ENCODE assay signal across 30 cellular contexts in the genomic region with DNA sequence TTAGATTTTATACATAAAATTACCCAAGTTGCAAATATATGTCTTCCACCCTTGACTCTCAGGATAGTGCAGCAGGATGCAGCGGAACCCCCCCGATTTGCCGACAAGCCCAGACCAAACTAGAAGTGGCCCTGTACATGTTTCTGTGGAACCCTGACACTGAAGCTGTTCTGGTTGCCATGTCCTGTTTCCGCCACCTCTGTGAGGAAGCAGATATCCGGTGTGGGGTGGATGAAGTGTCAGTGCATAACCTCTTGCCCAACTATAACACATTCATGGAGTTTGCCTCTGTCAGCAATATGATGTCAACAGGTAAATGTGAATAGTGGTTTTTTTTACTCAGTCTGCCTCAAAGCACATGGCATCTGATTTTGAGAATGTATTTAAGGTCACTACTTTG.
DNase-seq lines count a peak whose midpoint lies in the region; ATAC-seq, FAIRE-seq and TF ChIP-seq lines count a peak whose summit lies in the region.
"Had no signal": no experiment of that assay in that cellular context is flagged by ENCODE, and none has a peak within 500 bp of the region (broad histone marks: within the 10 kb centered on the region; RNA-seq: fewer than 3 reads in every experiment).

No MANE protein-coding gene starts in this region.

- no peak overlapping the region for H2BK5ac ChIP-seq in H9 (ENCODE audit: insufficient read length, low read length)

- H2AFZ ChIP-seq in H9 (ENCODE audit: low read length), result no peak overlapping the region
- H2AFZ ChIP-seq: GM23248, hepatocyte had no signal

- no peak for TF ChIP-seq EP300 in tibial nerve (IDR thresholded peaks at IDR 0.05)

- POLR2A ChIA-PET in activated CD4-positive, alpha-beta memory T cell treated with anti-CD3 and anti-CD28 coated beads, Interleukin-2, amount 10 ng/mL, durations not matched to agents 7 days and 5 days (lab: Charles Lee), result interaction anchor here (1.0 kb wide), 1 partner anchor 15 kb away, joined by 3 read pairs; no protein-coding TSS in a partner anchor

- H3K36me3 ChIP-seq in small intestine (ENCODE audit: control insufficient read depth in 2 of 2, insufficient read depth in 2 of 2, low read length in 2 of 2), result peaks cover 2 to 6% of the 10 kb centered on the region in 2 donors
- peaks cover 0 to 46% (median 0%) of the 10 kb centered on the region in 3 donors for H3K36me3 ChIP-seq in tibial nerve
- H3K36me3 ChIP-seq: ovary had no signal

- H3K27ac Mint-ChIP-seq in H9, result peak overlapping the region in 2 of 3 experiments; percentile 33 to 70; a peak in 3 of 7 replicates
- no peak overlapping the region for H3K27ac Mint-ChIP-seq in activated CD4-positive, alpha-beta memory T cell treated with anti-CD3 and anti-CD28 coated beads, Interleukin-2, amount 10 ng/mL, durations not matched to agents 7 days and 5 days
- H3K27ac Mint-ChIP-seq: activated T-cell treated with anti-CD3 and anti-CD28 coated beads, Interleukin-2, amount 50 U/mL, for 24 hours; CD4-positive, alpha-beta T cell; endodermal cell; mesothelial cell of epicardium; nephron; stimulated activated effector memory CD8-positive, alpha-beta T cell treated with anti-CD3 and anti-CD28 coated beads, Interleukin-12 subunit alpha, Interleukin-12 subunit beta, amount 100 ng/mL, for 72 hours; WTC11 had no signal

- H3K4me3 ChIP-seq in small intestine (ENCODE audit: low read depth in 1 of 2, low read length in 2 of 2), result no peak overlapping the region
- H3K4me3 ChIP-seq in tibial nerve, result no peak overlapping the region
- H3K4me3 ChIP-seq: coronary artery, esophagus squamous epithelium, gastrocnemius medialis, GM23248, hepatocyte, ovary, suprapubic skin had no signal

- H4K5ac ChIP-seq in H9 (ENCODE audit: insufficient read length, low read depth, low read length), result no peak overlapping the region

- CTCF ChIA-PET in activated CD4-positive, alpha-beta memory T cell treated with anti-CD3 and anti-CD28 coated beads, Interleukin-2, amount 10 ng/mL, durations not matched to agents 7 days and 5 days (lab: Charles Lee), result interaction anchor here (1.2 to 1.5 kb wide), 2 partner anchors 10 to 11 kb away, joined by 3 to 9 read pairs; no protein-coding TSS in a partner anchor

- H2BK20ac ChIP-seq in H9 (ENCODE audit: low read depth, low read length, poor library complexity, severe bottlenecking), result no peak overlapping the region

- H4K20me1 ChIP-seq in H9 (ENCODE audit: control insufficient read depth, insufficient read depth, insufficient read length), result no peaks in the 10 kb centered on the region

- no peak overlapping the region for H2AK5ac ChIP-seq in H9 (ENCODE audit: insufficient read length, low read length)

- no peak for TF ChIP-seq POLR2A in tibial nerve (IDR thresholded peaks at IDR 0.05)

- no peaks in the 10 kb centered on the region for H3K27me3 Mint-ChIP-seq in H9 (ENCODE audit: low read depth)
- H3K27me3 Mint-ChIP-seq in activated CD4-positive, alpha-beta memory T cell treated with anti-CD3 and anti-CD28 coated beads, Interleukin-2, amount 10 ng/mL, durations not matched to agents 7 days and 5 days, result no peaks in the 10 kb centered on the region
- H3K27me3 Mint-ChIP-seq: activated T-cell treated with anti-CD3 and anti-CD28 coated beads, Interleukin-2, amount 50 U/mL, for 24 hours; CD4-positive, alpha-beta T cell had no signal

- no peak overlapping the region for H3K56ac ChIP-seq in H9 (ENCODE audit: insufficient read length, low read depth, low read length)

- no peak overlapping the region for H3K4me2 ChIP-seq in H9 (ENCODE audit: insufficient read depth, insufficient read length, low read length)
- H3K4me2 ChIP-seq: hepatocyte had no signal

- H3K14ac ChIP-seq in H9 (ENCODE audit: insufficient read depth, low read length), result no peak overlapping the region

- H3K36me3 Mint-ChIP-seq in H9 (ENCODE audit: insufficient read depth in 1 of 3, low read depth in 3 of 3), result peaks cover 2 to 28% (median 8%) of the 10 kb centered on the region in 3 experiments; a peak in 5 of 7 replicates
- peaks cover 8% of the 10 kb centered on the region for H3K36me3 Mint-ChIP-seq in activated CD4-positive, alpha-beta memory T cell treated with anti-CD3 and anti-CD28 coated beads, Interleukin-2, amount 10 ng/mL, durations not matched to agents 7 days and 5 days (ENCODE audit: low read depth)

- H3K9me3 Mint-ChIP-seq in H9, result no peaks in the 10 kb centered on the region
- no peaks in the 10 kb centered on the region for H3K9me3 Mint-ChIP-seq in activated CD4-positive, alpha-beta memory T cell treated with anti-CD3 and anti-CD28 coated beads, Interleukin-2, amount 10 ng/mL, durations not matched to agents 7 days and 5 days
- H3K9me3 Mint-ChIP-seq: activated T-cell treated with anti-CD3 and anti-CD28 coated beads, Interleukin-2, amount 50 U/mL, for 24 hours; CD4-positive, alpha-beta T cell; endodermal cell; mesothelial cell of epicardium; nephron; stimulated activated effector memory CD8-positive, alpha-beta T cell treated with anti-CD3 and anti-CD28 coated beads, Interleukin-12 subunit alpha, Interleukin-12 subunit beta, amount 100 ng/mL, for 72 hours; WTC11 had no signal

- no peak overlapping the region for H3K9ac ChIP-seq in H9 (ENCODE audit: extremely low read depth, insufficient read length, low read length)
- H3K9ac ChIP-seq: GM23248 had no signal

- FAIRE-seq in small intestine (lab: Jason Lieb, UNC), result peak; percentile 44
- FAIRE-seq: bronchial epithelial cell, urothelium cell line had no signal

- H4K8ac ChIP-seq in H9 (replicated peaks; ENCODE audit: insufficient read length, low read depth, low read length), result no peak overlapping the region

- H3K4me1 Mint-ChIP-seq in H9, result no peaks in the 10 kb centered on the region
- peaks cover 10% of the 10 kb centered on the region for H3K4me1 Mint-ChIP-seq in activated CD4-positive, alpha-beta memory T cell treated with anti-CD3 and anti-CD28 coated beads, Interleukin-2, amount 10 ng/mL, durations not matched to agents 7 days and 5 days
- H3K4me1 Mint-ChIP-seq: endodermal cell; nephron; stimulated activated effector memory CD8-positive, alpha-beta T cell treated with anti-CD3 and anti-CD28 coated beads, Interleukin-12 subunit alpha, Interleukin-12 subunit beta, amount 100 ng/mL, for 72 hours; WTC11 had no signal

- H3K23me2 ChIP-seq in H9 (ENCODE audit: insufficient read length, low read depth, low read length, poor library complexity, severe bottlenecking), result no peaks in the 10 kb centered on the region

- H3K4ac ChIP-seq in H9 (ENCODE audit: low read depth, low read length), result no peak overlapping the region

- H4K91ac ChIP-seq in H9 (ENCODE audit: insufficient read length, low read depth, low read length), result no peak overlapping the region

- H3K9me3 ChIP-seq in H9 (ENCODE audit: control insufficient read depth, low read depth, low read length), result no peaks in the 10 kb centered on the region
- no peaks in the 10 kb centered on the region for H3K9me3 ChIP-seq in small intestine (ENCODE audit: control insufficient read depth, low read depth)
- no peaks in the 10 kb centered on the region for H3K9me3 ChIP-seq in tibial nerve
- H3K9me3 ChIP-seq: esophagus squamous epithelium, gastrocnemius medialis, ovary, suprapubic skin had no signal

- ATAC-seq in GM19455 (IDR thresholded peaks at IDR 0.05; ENCODE audit: unreplicated experiment), result no peak
- ATAC-seq: gastrocnemius medialis; stimulated activated effector memory CD8-positive, alpha-beta T cell treated with anti-CD3 and anti-CD28 coated beads, Interleukin-12 subunit alpha, Interleukin-12 subunit beta, amount 100 ng/mL, for 72 hours; WTC11 had no signal

- H3K18ac ChIP-seq in H9 (ENCODE audit: insufficient read length, low read depth, low read length), result no peak overlapping the region

- no peak overlapping the region for H2BK120ac ChIP-seq in H9 (ENCODE audit: low read depth, low read length, poor library complexity, severe bottlenecking)

- no peak overlapping the region for H3K4me3 Mint-ChIP-seq in H9
- no peak overlapping the region for H3K4me3 Mint-ChIP-seq in activated CD4-positive, alpha-beta memory T cell treated with anti-CD3 and anti-CD28 coated beads, Interleukin-2, amount 10 ng/mL, durations not matched to agents 7 days and 5 days
- H3K4me3 Mint-ChIP-seq: activated T-cell treated with anti-CD3 and anti-CD28 coated beads, Interleukin-2, amount 50 U/mL, for 24 hours; CD4-positive, alpha-beta T cell; endodermal cell; mesothelial cell of epicardium; nephron; stimulated activated effector memory CD8-positive, alpha-beta T cell treated with anti-CD3 and anti-CD28 coated beads, Interleukin-12 subunit alpha, Interleukin-12 subunit beta, amount 100 ng/mL, for 72 hours; WTC11 had no signal

- H3T11ph ChIP-seq in H9 (ENCODE audit: low read length), result no peak overlapping the region

- no peak overlapping the region for H3K23ac ChIP-seq in H9 (ENCODE audit: insufficient read length, low read depth, low read length)

- no peaks in the 10 kb centered on the region for H3K27me3 ChIP-seq in H9 (ENCODE audit: insufficient read depth, low read length)
- H3K27me3 ChIP-seq in small intestine (ENCODE audit: control insufficient read depth in 2 of 2, insufficient read depth in 2 of 2, low read length in 2 of 2), result no peaks in the 10 kb centered on the region
- H3K27me3 ChIP-seq in tibial nerve, result no peaks in the 10 kb centered on the region
- H3K27me3 ChIP-seq: esophagus squamous epithelium, gastrocnemius medialis, hepatocyte, ovary, suprapubic skin had no signal

- DNase-seq in H9, result no peak
- peak; percentile 43 for DNase-seq in NOMO-1 treated with dmso at 0.1 percent for 144 hours (lab: John Stamatoyannopoulos, UW; ENCODE audit: unreplicated experiment)
- peak; percentile 22 for DNase-seq in activated CD4-positive, alpha-beta memory T cell treated with anti-CD3 and anti-CD28 coated beads, Interleukin-2, amount 10 ng/mL, durations not matched to agents 7 days and 5 days
- DNase-seq in small intestine, result no peak
- DNase-seq in tibial nerve (ENCODE audit: low spot score in 2 of 2), result no peak
- no peak for DNase-seq in DMS 273 treated with DMSO at 0.1 percent for 48 hours (lab: John Stamatoyannopoulos, UW)
- DNase-seq: activated naive CD4-positive, alpha-beta T cell; activated T-cell treated with anti-CD3 and anti-CD28 coated beads, Interleukin-2, amount 50 U/mL, for 24 hours; amniotic stem cell; CD4-positive, alpha-beta T cell; endodermal cell; esophagus squamous epithelium; gastrocnemius medialis; GM23248; NCI-H187; NCI-H526; ovary; retina; RPMI8226; stimulated activated CD4-positive, alpha-beta T cell treated with anti-CD3 and anti-CD28 coated beads, Interleukin-2, amount 100 ng/mL, for 48 hours had no signal

- no peak overlapping the region for H2BK12ac ChIP-seq in H9 (ENCODE audit: insufficient read length, low read depth, low read length)

- no peaks in the 10 kb centered on the region for H3K79me1 ChIP-seq in H9 (ENCODE audit: insufficient read depth, low read depth, low read length, poor library complexity, severe bottlenecking)

- no peaks in the 10 kb centered on the region for H3K79me2 ChIP-seq in H9 (ENCODE audit: insufficient read depth, low read length)
- H3K79me2 ChIP-seq: hepatocyte had no signal

- no peak overlapping the region for H3K27ac ChIP-seq in H9 (ENCODE audit: insufficient read length, low read depth, low read length)
- H3K27ac ChIP-seq in small intestine (ENCODE audit: low read depth in 1 of 2, low read length in 1 of 2), result no peak overlapping the region
- H3K27ac ChIP-seq in tibial nerve, result no peak overlapping the region
- H3K27ac ChIP-seq: coronary artery, esophagus squamous epithelium, gastrocnemius medialis, GM23248, hepatocyte, ovary, suprapubic skin had no signal

- H2BK15ac ChIP-seq in H9 (ENCODE audit: low read depth, low read length), result no peak overlapping the region

- WGBS in H9 (ENCODE audit: extremely low coverage, insufficient read length, low lambda C conversion rate), result no CpG with 5 or more reads among the region's 5 CpGs
- 81 to 88% (median 86%) methylated on average over 5 of the region's 5 CpGs for WGBS in small intestine, 3 donors
- WGBS in tibial nerve, 2 donors, result 70 to 82% methylated on average over 5 of the region's 5 CpGs

- H3K4me1 ChIP-seq in H9 (ENCODE audit: insufficient read depth, low read length) (no peaks in the 10 kb centered on the region), small intestine (ENCODE audit: control insufficient read depth in 2 of 2, insufficient read depth in 1 of 2, low read depth in 1 of 2, low read length in 1 of 2) (no peaks in the 10 kb centered on the region), tibial nerve (no peaks in the 10 kb centered on the region)
- H3K4me1 ChIP-seq: esophagus squamous epithelium, gastrocnemius medialis, suprapubic skin had no signal

- TF ChIP-seq CTCF in H9 (conservative IDR thresholded peaks at IDR 0.05) (no peak), tibial nerve (IDR thresholded peaks at IDR 0.05) (no peak)

Comparison
In these comparisons a context has a peak if more than half of its experiments do, and no peak if none do; other contexts are left out.
1. DNase-seq: peak in NOMO-1 treated with dmso at 0.1 percent for 144 hours (single experiment) and activated CD4-positive, alpha-beta memory T cell treated with anti-CD3 and anti-CD28 coated beads, Interleukin-2, amount 10 ng/mL, durations not matched to agents 7 days and 5 days (single experiment); none in H9 (single experiment), small intestine (single experiment), tibial nerve (0 of 2) and DMS 273 treated with DMSO at 0.1 percent for 48 hours (single experiment).